In the genomic region with DNA sequence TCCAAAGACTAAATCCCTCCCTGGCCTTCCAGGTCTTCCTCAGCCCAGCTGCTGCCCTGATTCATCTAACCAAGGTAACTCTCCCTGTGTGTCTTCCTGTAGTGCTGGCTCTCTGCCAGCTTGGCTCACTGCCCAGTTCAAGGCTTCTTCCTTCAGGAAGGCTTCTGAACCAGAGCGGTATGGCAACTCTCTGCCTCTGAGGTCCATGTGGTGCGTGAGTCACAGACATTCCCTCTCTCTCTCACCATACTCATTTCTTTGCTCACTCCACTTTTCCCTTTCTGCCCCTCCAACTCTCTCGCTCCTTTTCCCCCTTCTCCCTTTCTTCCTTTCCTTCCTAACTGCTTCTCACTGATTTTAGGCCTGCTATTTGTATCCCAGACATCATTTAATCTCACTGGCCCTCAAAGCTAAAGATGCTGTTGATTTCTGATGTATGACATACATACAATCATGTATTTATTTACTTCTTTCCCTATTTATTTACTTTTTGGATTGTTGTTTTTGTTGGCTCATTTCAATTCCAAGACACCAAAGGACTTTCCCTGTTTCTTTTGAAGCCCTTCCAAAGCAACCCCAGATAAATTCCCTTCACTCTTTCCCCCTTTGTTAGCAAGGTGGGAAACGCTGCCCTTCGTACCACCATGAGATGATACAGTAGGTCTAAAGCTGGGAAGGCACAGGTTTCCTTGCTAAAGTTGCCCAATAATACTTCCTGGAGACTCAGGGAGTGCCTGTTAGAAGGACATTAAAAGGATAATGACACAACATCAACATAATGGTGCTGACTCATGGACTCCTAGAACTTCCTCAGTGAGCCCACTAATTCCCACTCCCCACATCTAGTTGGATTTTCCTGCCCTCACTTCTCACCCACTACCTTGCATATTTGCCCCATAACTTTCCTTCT, we compare ENCODE assay signal across 1 cellular context.
TF ChIP-seq lines count a peak whose summit lies in the region.

No MANE protein-coding gene starts in this region.

TF ChIP-seq in HEK293, 187 proteins besides CTCF, POLR2A, EP300 and RAD21 (continues in another document):
- TF ChIP-seq ZNF366 (tag by site-specific recombination; conservative IDR thresholded peaks at IDR 0.05) (peak; percentile 53), ZBTB17 (tag by site-specific recombination; IDR thresholded peaks at IDR 0.05) (peak; percentile 83), HOXD13 (CRISPR knock-in tag; IDR thresholded peaks at IDR 0.05; ENCODE audit: borderline replicate concordance) (no peak), ZNF248 (tag by site-specific recombination; IDR thresholded peaks at IDR 0.05) (peak; percentile 86; the same call in 1 of the 2 replicates), ZFHX2 (tag by site-specific recombination; conservative IDR thresholded peaks at IDR 0.05) (peak; percentile 46; the same call in 1 of the 2 replicates), ZNF560 (tag by site-specific recombination; IDR thresholded peaks at IDR 0.05; ENCODE audit: borderline replicate concordance) (no peak), ZNF350 (tag by site-specific recombination; IDR thresholded peaks at IDR 0.05) (peak; percentile 43; the same call in 1 of the 2 replicates), ZNF292 (tag by site-specific recombination; IDR thresholded peaks at IDR 0.05; ENCODE audit: borderline replicate concordance, low read depth) (no peak), ZNF175 (tag by site-specific recombination; IDR thresholded peaks at IDR 0.05) (no peak), SP7 (tag by site-specific recombination; IDR thresholded peaks at IDR 0.05) (peak; percentile 64), KLF7 (tag by site-specific recombination; IDR thresholded peaks at IDR 0.05; ENCODE audit: borderline replicate concordance) (no peak), WT1 (tag by site-specific recombination; IDR thresholded peaks at IDR 0.05) (no peak), ZNF184 (tag by site-specific recombination; IDR thresholded peaks at IDR 0.05) (peak; percentile 75; the same call in 1 of the 2 replicates), BCL11A (tag by site-specific recombination; IDR thresholded peaks at IDR 0.05; ENCODE audit: low read depth) (no peak), OVOL3 (tag by site-specific recombination; IDR thresholded peaks at IDR 0.05) (no peak), ZNF623 (tag by site-specific recombination; IDR thresholded peaks at IDR 0.05) (no peak), ZNF510 (tag by site-specific recombination; IDR thresholded peaks at IDR 0.05; ENCODE audit: insufficient replicate concordance) (no peak), ZNF514 (tag by site-specific recombination; IDR thresholded peaks at IDR 0.05) (no peak), ZNF843 (tag by site-specific recombination; IDR thresholded peaks at IDR 0.05) (no peak), ZNF660 (tag by site-specific recombination; IDR thresholded peaks at IDR 0.05) (peak; percentile 90), ZFP37 (tag by site-specific recombination; IDR thresholded peaks at IDR 0.05) (0 out of 2 replicates have a peak, but pooled peaks have one; percentile 46), ZFP3 (tag by site-specific recombination; IDR thresholded peaks at IDR 0.05; ENCODE audit: low read depth) (no peak), TRIM28 (IDR thresholded peaks at IDR 0.05; ENCODE audit: borderline replicate concordance, low read length) (no peak), ZNF701 (tag by site-specific recombination; IDR thresholded peaks at IDR 0.05) (no peak), ZNF747 (tag by site-specific recombination; IDR thresholded peaks at IDR 0.05) (no peak), ZNF311 (tag by site-specific recombination; IDR thresholded peaks at IDR 0.05; ENCODE audit: borderline replicate concordance) (peak; percentile 82; the same call in 1 of the 2 replicates), IKZF3 (tag by site-specific recombination; IDR thresholded peaks at IDR 0.05) (peak; percentile 74), MZF1 (tag by site-specific recombination; IDR thresholded peaks at IDR 0.05; ENCODE audit: borderline replicate concordance) (no peak), ZNF624 (tag by site-specific recombination; IDR thresholded peaks at IDR 0.05) (no peak), ZNF600 (tag by site-specific recombination; IDR thresholded peaks at IDR 0.05) (peak; percentile 92), GFI1B (tag by site-specific recombination; IDR thresholded peaks at IDR 0.05) (no peak), ZNF571 (tag by site-specific recombination; IDR thresholded peaks at IDR 0.05) (no peak), OSR2 (tag by site-specific recombination; IDR thresholded peaks at IDR 0.05) (peak; percentile 58), ZIC2 (tag by site-specific recombination; IDR thresholded peaks at IDR 0.05) (peak; percentile 37; the same call in 1 of the 2 replicates), ZNF239 (tag by site-specific recombination; IDR thresholded peaks at IDR 0.05) (no peak), KLF16 (tag by site-specific recombination; IDR thresholded peaks at IDR 0.05) (no peak), ZNF791 (tag by site-specific recombination; IDR thresholded peaks at IDR 0.05) (no peak), ZBTB20 (tag by site-specific recombination; IDR thresholded peaks at IDR 0.05) (no peak), ZNF404 (tag by site-specific recombination; IDR thresholded peaks at IDR 0.05) (no peak), ZNF596 (tag by site-specific recombination; IDR thresholded peaks at IDR 0.05) (0 out of 2 replicates have a peak, but pooled peaks have one; percentile 16), GLIS1 (tag by site-specific recombination; IDR thresholded peaks at IDR 0.05) (peak; percentile 70; the same call in 1 of the 2 replicates), ZNF274 (IDR thresholded peaks at IDR 0.05; ENCODE audit: low read length) (no peak), ZNF274 (tag by site-specific recombination; IDR thresholded peaks at IDR 0.05; ENCODE audit: borderline replicate concordance) (no peak), ZNF664 (tag by site-specific recombination; IDR thresholded peaks at IDR 0.05) (no peak), ZNF140 (tag by site-specific recombination; IDR thresholded peaks at IDR 0.05) (peak; percentile 88; the same call in 1 of the 2 replicates), ZNF266 (tag by site-specific recombination; IDR thresholded peaks at IDR 0.05; ENCODE audit: low read depth) (no peak), ZBTB8A (tag by site-specific recombination; IDR thresholded peaks at IDR 0.05) (no peak), ZNF501 (tag by site-specific recombination; IDR thresholded peaks at IDR 0.05) (no peak), HOXA7 (CRISPR knock-in tag; IDR thresholded peaks at IDR 0.05; ENCODE audit: borderline replicate concordance) (no peak), ZBTB7A (tag by site-specific recombination; IDR thresholded peaks at IDR 0.05; ENCODE audit: low read depth) (no peak)
- TF ChIP-seq, protein P1, sequence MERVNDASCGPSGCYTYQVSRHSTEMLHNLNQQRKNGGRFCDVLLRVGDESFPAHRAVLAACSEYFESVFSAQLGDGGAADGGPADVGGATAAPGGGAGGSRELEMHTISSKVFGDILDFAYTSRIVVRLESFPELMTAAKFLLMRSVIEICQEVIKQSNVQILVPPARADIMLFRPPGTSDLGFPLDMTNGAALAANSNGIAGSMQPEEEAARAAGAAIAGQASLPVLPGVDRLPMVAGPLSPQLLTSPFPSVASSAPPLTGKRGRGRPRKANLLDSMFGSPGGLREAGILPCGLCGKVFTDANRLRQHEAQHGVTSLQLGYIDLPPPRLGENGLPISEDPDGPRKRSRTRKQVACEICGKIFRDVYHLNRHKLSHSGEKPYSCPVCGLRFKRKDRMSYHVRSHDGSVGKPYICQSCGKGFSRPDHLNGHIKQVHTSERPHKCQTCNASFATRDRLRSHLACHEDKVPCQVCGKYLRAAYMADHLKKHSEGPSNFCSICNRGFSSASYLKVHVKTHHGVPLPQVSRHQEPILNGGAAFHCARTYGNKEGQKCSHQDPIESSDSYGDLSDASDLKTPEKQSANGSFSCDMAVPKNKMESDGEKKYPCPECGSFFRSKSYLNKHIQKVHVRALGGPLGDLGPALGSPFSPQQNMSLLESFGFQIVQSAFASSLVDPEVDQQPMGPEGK (tag by site-specific recombination; IDR thresholded peaks at IDR 0.05): 0 out of 2 replicates have a peak, but pooled peaks have one; percentile 18
- TF ChIP-seq, protein P2, sequence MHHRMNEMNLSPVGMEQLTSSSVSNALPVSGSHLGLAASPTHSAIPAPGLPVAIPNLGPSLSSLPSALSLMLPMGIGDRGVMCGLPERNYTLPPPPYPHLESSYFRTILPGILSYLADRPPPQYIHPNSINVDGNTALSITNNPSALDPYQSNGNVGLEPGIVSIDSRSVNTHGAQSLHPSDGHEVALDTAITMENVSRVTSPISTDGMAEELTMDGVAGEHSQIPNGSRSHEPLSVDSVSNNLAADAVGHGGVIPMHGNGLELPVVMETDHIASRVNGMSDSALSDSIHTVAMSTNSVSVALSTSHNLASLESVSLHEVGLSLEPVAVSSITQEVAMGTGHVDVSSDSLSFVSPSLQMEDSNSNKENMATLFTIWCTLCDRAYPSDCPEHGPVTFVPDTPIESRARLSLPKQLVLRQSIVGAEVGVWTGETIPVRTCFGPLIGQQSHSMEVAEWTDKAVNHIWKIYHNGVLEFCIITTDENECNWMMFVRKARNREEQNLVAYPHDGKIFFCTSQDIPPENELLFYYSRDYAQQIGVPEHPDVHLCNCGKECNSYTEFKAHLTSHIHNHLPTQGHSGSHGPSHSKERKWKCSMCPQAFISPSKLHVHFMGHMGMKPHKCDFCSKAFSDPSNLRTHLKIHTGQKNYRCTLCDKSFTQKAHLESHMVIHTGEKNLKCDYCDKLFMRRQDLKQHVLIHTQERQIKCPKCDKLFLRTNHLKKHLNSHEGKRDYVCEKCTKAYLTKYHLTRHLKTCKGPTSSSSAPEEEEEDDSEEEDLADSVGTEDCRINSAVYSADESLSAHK (tag by site-specific recombination; IDR thresholded peaks at IDR 0.05): no peak
- TF ChIP-seq, protein P3, sequence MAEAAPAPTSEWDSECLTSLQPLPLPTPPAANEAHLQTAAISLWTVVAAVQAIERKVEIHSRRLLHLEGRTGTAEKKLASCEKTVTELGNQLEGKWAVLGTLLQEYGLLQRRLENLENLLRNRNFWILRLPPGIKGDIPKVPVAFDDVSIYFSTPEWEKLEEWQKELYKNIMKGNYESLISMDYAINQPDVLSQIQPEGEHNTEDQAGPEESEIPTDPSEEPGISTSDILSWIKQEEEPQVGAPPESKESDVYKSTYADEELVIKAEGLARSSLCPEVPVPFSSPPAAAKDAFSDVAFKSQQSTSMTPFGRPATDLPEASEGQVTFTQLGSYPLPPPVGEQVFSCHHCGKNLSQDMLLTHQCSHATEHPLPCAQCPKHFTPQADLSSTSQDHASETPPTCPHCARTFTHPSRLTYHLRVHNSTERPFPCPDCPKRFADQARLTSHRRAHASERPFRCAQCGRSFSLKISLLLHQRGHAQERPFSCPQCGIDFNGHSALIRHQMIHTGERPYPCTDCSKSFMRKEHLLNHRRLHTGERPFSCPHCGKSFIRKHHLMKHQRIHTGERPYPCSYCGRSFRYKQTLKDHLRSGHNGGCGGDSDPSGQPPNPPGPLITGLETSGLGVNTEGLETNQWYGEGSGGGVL (tag by site-specific recombination; IDR thresholded peaks at IDR 0.05): peak; percentile 72
- TF ChIP-seq, protein P4, sequence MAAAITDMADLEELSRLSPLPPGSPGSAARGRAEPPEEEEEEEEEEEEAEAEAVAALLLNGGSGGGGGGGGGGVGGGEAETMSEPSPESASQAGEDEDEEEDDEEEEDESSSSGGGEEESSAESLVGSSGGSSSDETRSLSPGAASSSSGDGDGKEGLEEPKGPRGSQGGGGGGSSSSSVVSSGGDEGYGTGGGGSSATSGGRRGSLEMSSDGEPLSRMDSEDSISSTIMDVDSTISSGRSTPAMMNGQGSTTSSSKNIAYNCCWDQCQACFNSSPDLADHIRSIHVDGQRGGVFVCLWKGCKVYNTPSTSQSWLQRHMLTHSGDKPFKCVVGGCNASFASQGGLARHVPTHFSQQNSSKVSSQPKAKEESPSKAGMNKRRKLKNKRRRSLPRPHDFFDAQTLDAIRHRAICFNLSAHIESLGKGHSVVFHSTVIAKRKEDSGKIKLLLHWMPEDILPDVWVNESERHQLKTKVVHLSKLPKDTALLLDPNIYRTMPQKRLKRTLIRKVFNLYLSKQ (tag by site-specific recombination; IDR thresholded peaks at IDR 0.05; ENCODE audit: borderline replicate concordance): no peak
- TF ChIP-seq, protein P5, sequence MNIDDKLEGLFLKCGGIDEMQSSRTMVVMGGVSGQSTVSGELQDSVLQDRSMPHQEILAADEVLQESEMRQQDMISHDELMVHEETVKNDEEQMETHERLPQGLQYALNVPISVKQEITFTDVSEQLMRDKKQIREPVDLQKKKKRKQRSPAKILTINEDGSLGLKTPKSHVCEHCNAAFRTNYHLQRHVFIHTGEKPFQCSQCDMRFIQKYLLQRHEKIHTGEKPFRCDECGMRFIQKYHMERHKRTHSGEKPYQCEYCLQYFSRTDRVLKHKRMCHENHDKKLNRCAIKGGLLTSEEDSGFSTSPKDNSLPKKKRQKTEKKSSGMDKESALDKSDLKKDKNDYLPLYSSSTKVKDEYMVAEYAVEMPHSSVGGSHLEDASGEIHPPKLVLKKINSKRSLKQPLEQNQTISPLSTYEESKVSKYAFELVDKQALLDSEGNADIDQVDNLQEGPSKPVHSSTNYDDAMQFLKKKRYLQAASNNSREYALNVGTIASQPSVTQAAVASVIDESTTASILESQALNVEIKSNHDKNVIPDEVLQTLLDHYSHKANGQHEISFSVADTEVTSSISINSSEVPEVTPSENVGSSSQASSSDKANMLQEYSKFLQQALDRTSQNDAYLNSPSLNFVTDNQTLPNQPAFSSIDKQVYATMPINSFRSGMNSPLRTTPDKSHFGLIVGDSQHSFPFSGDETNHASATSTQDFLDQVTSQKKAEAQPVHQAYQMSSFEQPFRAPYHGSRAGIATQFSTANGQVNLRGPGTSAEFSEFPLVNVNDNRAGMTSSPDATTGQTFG (tag by site-specific recombination; IDR thresholded peaks at IDR 0.05; ENCODE audit: borderline replicate concordance): peak; percentile 77; the same call in 1 of the 2 replicates
- TF ChIP-seq, protein P6, sequence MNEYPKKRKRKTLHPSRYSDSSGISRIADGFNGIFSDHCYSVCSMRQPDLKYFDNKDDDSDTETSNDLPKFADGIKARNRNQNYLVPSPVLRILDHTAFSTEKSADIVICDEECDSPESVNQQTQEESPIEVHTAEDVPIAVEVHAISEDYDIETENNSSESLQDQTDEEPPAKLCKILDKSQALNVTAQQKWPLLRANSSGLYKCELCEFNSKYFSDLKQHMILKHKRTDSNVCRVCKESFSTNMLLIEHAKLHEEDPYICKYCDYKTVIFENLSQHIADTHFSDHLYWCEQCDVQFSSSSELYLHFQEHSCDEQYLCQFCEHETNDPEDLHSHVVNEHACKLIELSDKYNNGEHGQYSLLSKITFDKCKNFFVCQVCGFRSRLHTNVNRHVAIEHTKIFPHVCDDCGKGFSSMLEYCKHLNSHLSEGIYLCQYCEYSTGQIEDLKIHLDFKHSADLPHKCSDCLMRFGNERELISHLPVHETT (tag by site-specific recombination; IDR thresholded peaks at IDR 0.05): no peak
- TF ChIP-seq, protein P7, sequence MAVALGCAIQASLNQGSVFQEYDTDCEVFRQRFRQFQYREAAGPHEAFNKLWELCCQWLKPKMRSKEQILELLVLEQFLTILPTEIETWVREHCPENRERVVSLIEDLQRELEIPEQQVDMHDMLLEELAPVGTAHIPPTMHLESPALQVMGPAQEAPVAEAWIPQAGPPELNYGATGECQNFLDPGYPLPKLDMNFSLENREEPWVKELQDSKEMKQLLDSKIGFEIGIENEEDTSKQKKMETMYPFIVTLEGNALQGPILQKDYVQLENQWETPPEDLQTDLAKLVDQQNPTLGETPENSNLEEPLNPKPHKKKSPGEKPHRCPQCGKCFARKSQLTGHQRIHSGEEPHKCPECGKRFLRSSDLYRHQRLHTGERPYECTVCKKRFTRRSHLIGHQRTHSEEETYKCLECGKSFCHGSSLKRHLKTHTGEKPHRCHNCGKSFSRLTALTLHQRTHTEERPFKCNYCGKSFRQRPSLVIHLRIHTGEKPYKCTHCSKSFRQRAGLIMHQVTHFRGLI (tag by site-specific recombination; IDR thresholded peaks at IDR 0.05): no peak
